In genomic region chr17:15467592-15467991, GRCh38 we compare ENCODE assay signal across 30 cellular contexts. TPM values are rescaled to one million over a fixed set of nuclear protein-coding genes. Genes with fewer than 3 reads are reported as not detected.
A peak's percentile ranks its signal among the peaks of the same experiment; 100 is the strongest.
DNase-seq lines count a peak whose midpoint lies in the region; ATAC-seq and TF ChIP-seq lines count a peak whose summit lies in the region.
"Had no signal": no experiment of that assay in that cellular context is flagged by ENCODE, and none has a peak within 500 bp of the region (broad histone marks: within the 10 kb centered on the region; RNA-seq: fewer than 3 reads in every experiment).

Gene CDRT4 (minus strand): TSS chr17:15467621. CDS start chr17:15440238, 27,383 bp downstream.

- H3K36me3 Mint-ChIP-seq in activated naive CD8-positive, alpha-beta T cell treated with anti-CD3 and anti-CD28 coated beads, Interleukin-2, amount 10 ng/mL, durations not matched to agents 7 days and 5 days: peaks cover 4% of the 10 kb centered on the region
- H3K36me3 Mint-ChIP-seq in activated naive CD8-positive, alpha-beta T cell treated with anti-CD3 and anti-CD28 coated beads, Interleukin-2, amount 50 U/mL, for 24 hours (ENCODE audit: low read depth): peaks cover 1% of the 10 kb centered on the region

- H3K27me3 Mint-ChIP-seq in activated naive CD8-positive, alpha-beta T cell treated with anti-CD3 and anti-CD28 coated beads, Interleukin-2, amount 10 ng/mL, durations not matched to agents 7 days and 5 days: no peaks in the 10 kb centered on the region
- no peaks in the 10 kb centered on the region for H3K27me3 Mint-ChIP-seq in activated naive CD8-positive, alpha-beta T cell treated with anti-CD3 and anti-CD28 coated beads, Interleukin-2, amount 50 U/mL, for 24 hours
- H3K27me3 Mint-ChIP-seq: activated naive CD4-positive, alpha-beta T cell treated with anti-CD3 and anti-CD28 coated beads, Interleukin-2, amount 50 U/mL, for 24 hours; dendritic cell treated with granulocyte-macrophage colony-stimulating factor and Interleukin-4, amounts not matched to agents 40 ng/mL and 50 ng/mL, for 4 days; naive B cell had no signal

- H3K9me3 ChIP-seq in neural cell (ENCODE audit: low read length) (no peaks in the 10 kb centered on the region), tibial nerve (no peaks in the 10 kb centered on the region)
- H3K9me3 ChIP-seq: ascending aorta, gastroesophageal sphincter, pancreas, suprapubic skin had no signal

- TF ChIP-seq EP300 in neural cell (conservative IDR thresholded peaks at IDR 0.05; ENCODE audit: poor library complexity, severe bottlenecking) (no peak), tibial nerve (IDR thresholded peaks at IDR 0.05) (no peak)

- H3K27ac Mint-ChIP-seq in activated naive CD8-positive, alpha-beta T cell treated with anti-CD3 and anti-CD28 coated beads, Interleukin-2, amount 10 ng/mL, durations not matched to agents 7 days and 5 days: peak within 1 kb of the TSS; percentile 8
- no peak within 1 kb of the TSS for H3K27ac Mint-ChIP-seq in activated naive CD8-positive, alpha-beta T cell treated with anti-CD3 and anti-CD28 coated beads, Interleukin-2, amount 50 U/mL, for 24 hours
- H3K27ac Mint-ChIP-seq: activated naive CD4-positive, alpha-beta T cell treated with anti-CD3 and anti-CD28 coated beads, Interleukin-2, amount 50 U/mL, for 24 hours; dendritic cell treated with granulocyte-macrophage colony-stimulating factor and Interleukin-4, amounts not matched to agents 40 ng/mL and 50 ng/mL, for 4 days; HFFc6; immature natural killer cell; naive B cell had no signal

- H2AFZ ChIP-seq in neural cell (ENCODE audit: low read depth, low read length): no peak within 1 kb of the TSS
- H2AFZ ChIP-seq: GM23248 had no signal

- no peak within 1 kb of the TSS for H3K4me3 Mint-ChIP-seq in activated naive CD8-positive, alpha-beta T cell treated with anti-CD3 and anti-CD28 coated beads, Interleukin-2, amount 10 ng/mL, durations not matched to agents 7 days and 5 days
- H3K4me3 Mint-ChIP-seq in activated naive CD8-positive, alpha-beta T cell treated with anti-CD3 and anti-CD28 coated beads, Interleukin-2, amount 50 U/mL, for 24 hours: no peak within 1 kb of the TSS
- H3K4me3 Mint-ChIP-seq: activated naive CD4-positive, alpha-beta T cell treated with anti-CD3 and anti-CD28 coated beads, Interleukin-2, amount 50 U/mL, for 24 hours; dendritic cell treated with granulocyte-macrophage colony-stimulating factor and Interleukin-4, amounts not matched to agents 40 ng/mL and 50 ng/mL, for 4 days; HFFc6; immature natural killer cell; naive B cell had no signal

- TF ChIP-seq CTCF in neural cell (IDR thresholded peaks at IDR 0.05; ENCODE audit: poor library complexity, severe bottlenecking) (no peak), tibial nerve (IDR thresholded peaks at IDR 0.05) (no peak)

- H4K20me1 ChIP-seq in neural cell (ENCODE audit: insufficient read depth): no peaks in the 10 kb centered on the region

- no peaks in the 10 kb centered on the region for H3K4me1 Mint-ChIP-seq in activated naive CD8-positive, alpha-beta T cell treated with anti-CD3 and anti-CD28 coated beads, Interleukin-2, amount 10 ng/mL, durations not matched to agents 7 days and 5 days
- no peaks in the 10 kb centered on the region for H3K4me1 Mint-ChIP-seq in activated naive CD8-positive, alpha-beta T cell treated with anti-CD3 and anti-CD28 coated beads, Interleukin-2, amount 50 U/mL, for 24 hours
- H3K4me1 Mint-ChIP-seq: activated naive CD4-positive, alpha-beta T cell treated with anti-CD3 and anti-CD28 coated beads, Interleukin-2, amount 50 U/mL, for 24 hours; immature natural killer cell; naive B cell had no signal

- H3K4me3 ChIP-seq in neural cell (ENCODE audit: low read length) (no peak within 1 kb of the TSS), tibial nerve (no peak within 1 kb of the TSS)
- H3K4me3 ChIP-seq: ascending aorta, gastroesophageal sphincter, GM23248, pancreas, suprapubic skin had no signal

- no peak within 1 kb of the TSS for H3K4me2 ChIP-seq in neural cell (ENCODE audit: low read length)

- no peak within 1 kb of the TSS for H3K27ac ChIP-seq in neural cell (ENCODE audit: low read length)
- H3K27ac ChIP-seq in tibial nerve: no peak within 1 kb of the TSS
- H3K27ac ChIP-seq: GM23248, pancreas, suprapubic skin had no signal

- H3F3A ChIP-seq in neural cell (ENCODE audit: insufficient read depth, low read length, poor library complexity, severe bottlenecking): no peaks in the 10 kb centered on the region

- TF ChIP-seq POLR2A in tibial nerve (IDR thresholded peaks at IDR 0.05): no peak

- no peak within 1 kb of the TSS for H3K9ac ChIP-seq in neural cell (ENCODE audit: low read length)
- H3K9ac ChIP-seq: GM23248 had no signal

- DNase-seq in activated naive CD8-positive, alpha-beta T cell treated with anti-CD3 and anti-CD28 coated beads, Interleukin-2, amount 10 ng/mL, durations not matched to agents 7 days and 5 days: no peak
- no peak for DNase-seq in activated naive CD8-positive, alpha-beta T cell treated with anti-CD3 and anti-CD28 coated beads, Interleukin-2, amount 50 U/mL, for 24 hours
- DNase-seq in cerebellum (ENCODE audit: low spot score): no peak
- no peak for DNase-seq in tibial nerve (ENCODE audit: low spot score in 2 of 2)
- no peak for DNase-seq in epidermal melanocyte (ENCODE audit: insufficient read length, low spot score)
- DNase-seq in NCI-H510A (lab: John Stamatoyannopoulos, UW): no peak
- DNase-seq in stimulated activated CD4-positive, alpha-beta T cell treated with anti-CD3 and anti-CD28 coated beads, Interleukin-15, amount 100 ng/mL, for 24 hours: no peak
- DNase-seq: 8988T; activated CD4-positive, alpha-beta T cell treated with anti-CD3 and anti-CD28 coated beads, Interleukin-2, amount 50 U/mL, for 1 hour; caudate nucleus; GM23248; HFFc6; hypothalamus; immature natural killer cell; naive B cell; NCI-H1092 treated with DMSO at 0.1 percent for 48 hours; NCI-H187 treated with DMSO at 0.1 percent for 48 hours; NCI-H526; pancreas; right cardiac atrium; SHP77 treated with DMSO at 0.1 percent for 48 hours; stimulated activated naive CD4-positive, alpha-beta T cell; T-helper 9 cell had no signal

- H3K27me3 ChIP-seq in neural cell (ENCODE audit: insufficient read depth, low read depth, low read length) (no peaks in the 10 kb centered on the region), tibial nerve (no peaks in the 10 kb centered on the region)
- H3K27me3 ChIP-seq: ascending aorta, gastroesophageal sphincter, pancreas, suprapubic skin had no signal

- WGBS in tibial nerve, 2 donors: 74 to 85% methylated on average over 3 of the region's 3 CpGs

- H3K36me3 ChIP-seq in neural cell (ENCODE audit: insufficient read depth, low read length) (no peaks in the 10 kb centered on the region), tibial nerve (no peaks in the 10 kb centered on the region)
- H3K36me3 ChIP-seq: ascending aorta, gastroesophageal sphincter, pancreas, suprapubic skin had no signal

- no peaks in the 10 kb centered on the region for H3K79me2 ChIP-seq in neural cell (replicated peaks; ENCODE audit: insufficient read depth, low read length)

- no peak for TF ChIP-seq RAD21 in neural cell (conservative IDR thresholded peaks at IDR 0.05)

- POLR2A ChIA-PET in activated naive CD8-positive, alpha-beta T cell treated with anti-CD3 and anti-CD28 coated beads, Interleukin-2, amount 10 ng/mL, durations not matched to agents 7 days and 5 days (lab: Charles Lee): no interaction called here

- no peaks in the 10 kb centered on the region for H3K9me2 ChIP-seq in neural cell (ENCODE audit: insufficient read depth, low read length)

- H3K4me1 ChIP-seq in tibial nerve: peaks cover 6 to 48% (median 19%) of the 10 kb centered on the region in 4 donors
- H3K4me1 ChIP-seq: pancreas had no signal

- H3K9me3 Mint-ChIP-seq in activated naive CD8-positive, alpha-beta T cell treated with anti-CD3 and anti-CD28 coated beads, Interleukin-2, amount 10 ng/mL, durations not matched to agents 7 days and 5 days: no peaks in the 10 kb centered on the region
- no peaks in the 10 kb centered on the region for H3K9me3 Mint-ChIP-seq in activated naive CD8-positive, alpha-beta T cell treated with anti-CD3 and anti-CD28 coated beads, Interleukin-2, amount 50 U/mL, for 24 hours
- H3K9me3 Mint-ChIP-seq: dendritic cell treated with granulocyte-macrophage colony-stimulating factor and Interleukin-4, amounts not matched to agents 40 ng/mL and 50 ng/mL, for 4 days; HFFc6; immature natural killer cell had no signal

- no peak for ATAC-seq in activated naive CD8-positive, alpha-beta T cell treated with anti-CD3 and anti-CD28 coated beads, Interleukin-2, amount 10 ng/mL, durations not matched to agents 7 days and 5 days (ENCODE audit: low read depth)
- ATAC-seq in activated naive CD8-positive, alpha-beta T cell treated with anti-CD3 and anti-CD28 coated beads, Interleukin-2, amount 50 U/mL, for 24 hours: no peak
- ATAC-seq: gastroesophageal sphincter, left lobe of liver, pancreas, right cardiac atrium had no signal

TF ChIP-seq in neural cell, 6 proteins besides CTCF, POLR2A, EP300 and RAD21 (continues in another document):
- TF ChIP-seq EZH2 (IDR thresholded peaks at IDR 0.05; ENCODE audit: borderline replicate concordance, insufficient read depth, low read length, poor library complexity, severe bottlenecking) (no peak), SMC3 (conservative IDR thresholded peaks at IDR 0.05; ENCODE audit: poor library complexity) (no peak), MXI1 (conservative IDR thresholded peaks at IDR 0.05; ENCODE audit: poor library complexity, severe bottlenecking) (no peak), TAF1 (IDR thresholded peaks at IDR 0.05; ENCODE audit: low read depth) (no peak), POLR2AphosphoS5 (IDR thresholded peaks at IDR 0.05) (no peak)

RNA-seq across cellular contexts. Expression of gene CDRT4, which starts in this region (rescaled TPM):
- 10 to 100 TPM in 1 of 2 experiments, 1 to 10 TPM in 1; 9.6 to 10.6 TPM for total RNA-seq in activated naive CD8-positive, alpha-beta T cell treated with anti-CD3 and anti-CD28 coated beads, Interleukin-2, amount 10 ng/mL, durations not matched to agents 7 days and 5 days
- total RNA-seq in cerebellum (18.4 TPM), tibial nerve (10 to 100 TPM in 3 of 4 donors, 1 to 10 TPM in 1; 2.1 to 18.9 (median 12.4) TPM)
- 22.5 and 26.9 TPM in 2 replicates for polyA plus RNA-seq in neural cell
- polyA minus RNA-seq in neural cell: 19.9 and 22.6 TPM in 2 replicates
